8 cellular contexts compared by ENCODE assay signal in the genomic region with DNA sequence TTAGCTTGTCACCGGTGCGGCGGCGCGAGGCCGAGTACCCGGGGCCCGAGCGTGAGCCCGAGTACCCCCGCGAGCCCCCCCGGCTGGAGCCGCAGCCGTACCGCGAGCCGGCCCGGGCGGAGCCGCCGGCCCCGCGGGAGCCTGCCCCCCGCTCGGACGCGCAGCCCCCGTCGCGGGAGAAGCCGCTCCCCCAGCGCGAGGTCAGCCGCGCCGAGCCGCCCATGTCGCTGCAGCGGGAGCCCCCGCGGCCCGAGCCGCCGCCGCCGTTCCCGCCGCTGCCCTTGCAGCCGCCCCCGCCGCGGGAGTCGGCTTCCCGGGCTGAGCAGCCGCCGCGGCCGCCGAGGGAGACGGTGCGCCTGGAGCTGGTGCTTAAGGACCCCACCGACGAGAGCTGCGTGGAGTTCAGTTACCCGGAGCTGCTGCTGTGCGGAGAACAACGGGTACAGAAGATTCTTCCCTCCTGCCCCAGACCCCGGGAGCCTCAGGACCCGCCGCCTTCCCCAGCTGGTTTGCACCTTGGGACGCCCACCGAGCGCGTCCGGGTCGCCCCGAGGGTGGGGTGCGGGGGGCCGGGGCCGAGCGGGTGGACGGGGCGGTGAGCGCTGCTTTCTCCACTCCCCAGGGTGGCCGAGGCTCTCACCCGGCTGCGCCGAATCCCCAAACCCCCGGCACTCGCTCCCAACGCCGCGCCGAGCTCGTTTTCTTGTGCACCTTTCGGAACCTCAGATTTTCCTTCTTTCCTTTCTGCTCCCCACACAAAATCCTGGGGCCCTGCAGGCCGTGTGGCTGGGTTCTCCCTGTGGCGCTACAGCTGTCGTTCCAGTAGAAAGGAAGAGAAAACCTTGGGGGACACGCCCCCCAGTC. TPM values are rescaled to one million over a fixed set of nuclear protein-coding genes. Genes with fewer than 3 reads are reported as not detected.
DNase-seq lines count a peak whose midpoint lies in the region; ATAC-seq and TF ChIP-seq lines count a peak whose summit lies in the region.

No MANE protein-coding gene starts in this region.

- H3K27ac ChIP-seq in ACC112 (ENCODE audit: low read depth, low read length), result peak overlapping the region; percentile 59
- peak overlapping the region; percentile 95 to 98 for H3K27ac ChIP-seq in ovary

- no peaks in the 10 kb centered on the region for H3K9me3 ChIP-seq in NT2/D1 (ENCODE audit: insufficient read depth, low read length)
- no peaks in the 10 kb centered on the region for H3K9me3 ChIP-seq in ovary

- 0 to 1% (median 0%) methylated on average over 76 to 101 of the region's 101 CpGs for WGBS in ovary, 3 donors

- TF ChIP-seq EP300 in ovary (IDR thresholded peaks at IDR 0.05), result no peak

- TF ChIP-seq CTCF in ovary (IDR thresholded peaks at IDR 0.05), result no peak

- ATAC-seq in GM18505 (IDR thresholded peaks at IDR 0.05; ENCODE audit: unreplicated experiment), result peak; percentile 32
- peak; percentile 32 for ATAC-seq in HG02885 (IDR thresholded peaks at IDR 0.05; ENCODE audit: poor library complexity, unreplicated experiment)

- H3K9ac ChIP-seq in NT2/D1 (ENCODE audit: insufficient read length, low read depth), result peak overlapping the region; percentile 92

- H3K27me3 ChIP-seq in ACC112 (ENCODE audit: insufficient read depth, low read length) (no peaks in the 10 kb centered on the region), NT2/D1 (ENCODE audit: insufficient read depth, insufficient read length) (peaks cover 6% of the 10 kb centered on the region), ovary (no peaks in the 10 kb centered on the region)

- peaks cover 47% of the 10 kb centered on the region for H3K79me2 ChIP-seq in ACC112 (ENCODE audit: control insufficient read depth, insufficient read depth, low read length, unreplicated experiment)

- H3K36me3 ChIP-seq in ACC112 (ENCODE audit: insufficient read depth, low read length) (no peaks in the 10 kb centered on the region), NT2/D1 (ENCODE audit: insufficient read depth, insufficient read length, low read length) (peaks cover under 1% of the 10 kb centered on the region), ovary (no peaks in the 10 kb centered on the region)

- intact Hi-C loops in ovary (cut with DNase I), result no loop called here

- peak overlapping the region; percentile 97 for H2AFZ ChIP-seq in ACC112 (ENCODE audit: low read length, unreplicated experiment)

- H3K4me3 ChIP-seq in ACC112 (ENCODE audit: low read depth, low read length), result peak overlapping the region; percentile 94
- H3K4me3 ChIP-seq in NT2/D1 (ENCODE audit: insufficient read length, low read depth), result peak overlapping the region; percentile 97
- peak overlapping the region; percentile 90 for H3K4me3 ChIP-seq in ovary

- no peak for TF ChIP-seq POLR2A in GM18505 (IDR thresholded peaks at IDR 0.05; ENCODE audit: borderline replicate concordance, extremely low read depth, insufficient read depth, insufficient read length)
- no peak for TF ChIP-seq POLR2A in ovary (IDR thresholded peaks at IDR 0.05)

- no peak for DNase-seq in NT2/D1 (ENCODE audit: low read depth, low spot score)
- DNase-seq in activated gamma-delta T cell treated with Interleukin-2 at 50 U/mL for 16 hours, result peak; percentile 8
- peak; percentile 52 for DNase-seq in glomerular visceral epithelial cell (ENCODE audit: extremely low spot score)
- peak; percentile 19 to 55 (median 42) for DNase-seq in ovary
- DNase-seq in LoVo (ENCODE audit: low spot score), result no peak

- H3K4me1 ChIP-seq in ACC112 (ENCODE audit: control insufficient read depth, insufficient read depth, low read length, unreplicated experiment) (peaks cover 19% of the 10 kb centered on the region), NT2/D1 (ENCODE audit: insufficient read depth, insufficient read length) (no peaks in the 10 kb centered on the region), ovary (ENCODE audit: insufficient read depth) (no peaks in the 10 kb centered on the region)

RNA-seq across cellular contexts. Expression of gene UBN2, which starts 0.7 kb away (rescaled TPM):
- total RNA-seq in ovary, result 10 to 100 TPM; 12.6 to 28.8 (median 19.9) TPM
- polyA plus RNA-seq in ovary, result 1 to 10 TPM; 3.3 to 8.9 TPM

Comparison
In these comparisons a context has a peak if more than half of its experiments do, and no peak if none do; other contexts are left out.
1. DNase-seq: peak in activated gamma-delta T cell treated with Interleukin-2 at 50 U/mL for 16 hours (single experiment), glomerular visceral epithelial cell (single experiment) and ovary (5 of 5); none in NT2/D1 (single experiment) and LoVo (single experiment).
2. Peak in every context shown above with its lines, with median percentiles within 50 percentile points of each other: H3K4me3 ChIP-seq.